ENCODE assay signal across 22 cellular contexts in the genomic region with DNA sequence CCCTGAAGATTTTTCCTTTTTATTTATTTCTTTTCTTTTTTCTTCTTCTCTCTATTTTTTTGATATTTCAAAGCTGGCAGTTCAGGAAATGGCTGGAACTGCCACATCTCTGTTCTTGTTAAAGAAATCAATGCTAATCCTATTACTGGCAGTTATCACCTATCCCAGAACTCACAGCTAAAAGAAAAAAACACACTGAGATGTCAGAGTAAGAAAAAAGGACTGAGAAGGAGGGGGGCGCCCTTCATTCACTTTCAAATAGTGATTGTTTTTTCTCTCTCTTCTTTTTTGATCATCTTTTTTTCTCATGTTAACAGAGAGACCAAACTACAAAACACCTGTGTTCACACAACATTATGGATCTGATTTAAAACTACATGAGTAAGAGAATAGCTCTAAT.
"Had no signal": no experiment of that assay in that cellular context is flagged by ENCODE, and none has a peak within 500 bp of the region (broad histone marks: within the 10 kb centered on the region; RNA-seq: fewer than 3 reads in every experiment).

No MANE protein-coding gene starts in this region.

- H3K4me1 ChIP-seq: esophagus squamous epithelium, gastroesophageal sphincter, right atrium auricular region, sigmoid colon, stomach, transverse colon had no signal

- H3K27me3 ChIP-seq: esophagus squamous epithelium, gastroesophageal sphincter, ovary, right atrium auricular region, sigmoid colon, transverse colon had no signal

- H3K4me1 Mint-ChIP-seq: naive thymus-derived CD8-positive, alpha-beta T cell had no signal

- H3K27me3 Mint-ChIP-seq: dendritic cell treated with granulocyte-macrophage colony-stimulating factor and Interleukin-4, amounts not matched to agents 40 ng/mL and 50 ng/mL, for 4 days; effector memory CD8-positive, alpha-beta T cell had no signal

- H3K36me3 ChIP-seq: esophagus squamous epithelium, gastroesophageal sphincter, ovary, right atrium auricular region, sigmoid colon, stomach, thoracic aorta, transverse colon had no signal

- H3K4me3 ChIP-seq: esophagus squamous epithelium, gastroesophageal sphincter, lung, ovary, right atrium auricular region, sigmoid colon, skin epidermis, stomach, thoracic aorta, transverse colon had no signal

- DNase-seq: effector memory CD8-positive, alpha-beta T cell; esophagus squamous epithelium; foreskin fibroblast; glutamatergic neuron; left colon; left ventricle myocardium superior; naive thymus-derived CD8-positive, alpha-beta T cell; nucleus accumbens; sigmoid colon; stimulated activated CD4-positive, alpha-beta T cell treated with anti-CD3 and anti-CD28 coated beads, Interleukin-2, amount 100 ng/mL, for 24 hours; stimulated activated CD4-positive, alpha-beta T cell treated with anti-CD3 and anti-CD28 coated beads, Interleukin-4, amount 100 ng/mL, for 4 hours; stimulated activated naive CD4-positive, alpha-beta T cell; stomach; substantia nigra; transverse colon had no signal

- H3K36me3 Mint-ChIP-seq: naive thymus-derived CD8-positive, alpha-beta T cell had no signal

- H3K9me3 ChIP-seq: esophagus squamous epithelium, gastroesophageal sphincter, ovary, right atrium auricular region, sigmoid colon, stomach, thoracic aorta, transverse colon had no signal

- H3K4me3 Mint-ChIP-seq: dendritic cell treated with granulocyte-macrophage colony-stimulating factor and Interleukin-4, amounts not matched to agents 40 ng/mL and 50 ng/mL, for 4 days; effector memory CD8-positive, alpha-beta T cell; naive thymus-derived CD8-positive, alpha-beta T cell had no signal

- H3K27ac Mint-ChIP-seq: dendritic cell treated with granulocyte-macrophage colony-stimulating factor and Interleukin-4, amounts not matched to agents 40 ng/mL and 50 ng/mL, for 4 days; effector memory CD8-positive, alpha-beta T cell; naive thymus-derived CD8-positive, alpha-beta T cell had no signal

- ATAC-seq: effector memory CD8-positive, alpha-beta T cell; gastroesophageal sphincter; left colon; left ventricle myocardium superior; naive thymus-derived CD8-positive, alpha-beta T cell had no signal

- H3K27ac ChIP-seq: esophagus squamous epithelium, gastroesophageal sphincter, ovary, right atrium auricular region, sigmoid colon, skin epidermis, stomach, thoracic aorta, transverse colon had no signal
